ENCODE assay signal across 12 cellular contexts in genomic region chr1:40076895-40077312, GRCh38. TPM values are rescaled to one million over a fixed set of nuclear protein-coding genes. Genes with fewer than 3 reads are reported as not detected.
DNase-seq lines count a peak whose midpoint lies in the region; ATAC-seq and TF ChIP-seq lines count a peak whose summit lies in the region.
"Had no signal": no experiment of that assay in that cellular context is flagged by ENCODE, and none has a peak within 500 bp of the region (broad histone marks: within the 10 kb centered on the region; RNA-seq: fewer than 3 reads in every experiment).

No MANE protein-coding gene starts in this region.

- no peak overlapping the region for H3K4me3 Mint-ChIP-seq in stimulated activated memory B cell treated with anti-CD40 and anti-IgM and Interleukin-4, amounts not matched to agents 10 μg/mL and 1 μg/mL and 100 μg/mL, for 72 hours
- H3K4me3 Mint-ChIP-seq: neural crest cell; stimulated activated naive B cell treated with anti-CD40 and anti-IgM and Interleukin-4, amounts not matched to agents 10 μg/mL and 1 μg/mL and 100 μg/mL, for 72 hours had no signal

- intact Hi-C loops in esophagus muscularis mucosa (cut with DNase I), result no loop called here

- no peak for ATAC-seq in GM21423 (IDR thresholded peaks at IDR 0.05; ENCODE audit: unreplicated experiment)
- ATAC-seq in stimulated activated memory B cell treated with anti-CD40 and anti-IgM and Interleukin-4, amounts not matched to agents 10 μg/mL and 1 μg/mL and 100 μg/mL, for 72 hours, result no peak
- ATAC-seq: activated CD4-positive, CD25-positive, alpha-beta regulatory T cell treated with anti-CD3 and anti-CD28 coated beads, Interleukin-2, amount 50 U/mL, for 24 hours; stimulated activated naive B cell treated with anti-CD40 and anti-IgM and Interleukin-4, amounts not matched to agents 10 μg/mL and 1 μg/mL and 100 μg/mL, for 72 hours had no signal

- no peaks in the 10 kb centered on the region for H4K20me1 ChIP-seq in BLaER1
- H4K20me1 ChIP-seq in osteoblast (ENCODE audit: insufficient read depth, low read length), result peaks cover 3% of the 10 kb centered on the region

- H3K36me3 Mint-ChIP-seq in stimulated activated memory B cell treated with anti-CD40 and anti-IgM and Interleukin-4, amounts not matched to agents 10 μg/mL and 1 μg/mL and 100 μg/mL, for 72 hours, result peaks cover 41% of the 10 kb centered on the region

- H3K9me3 ChIP-seq in BLaER1 (no peaks in the 10 kb centered on the region), esophagus muscularis mucosa (no peaks in the 10 kb centered on the region), osteoblast (ENCODE audit: low read depth, low read length) (no peaks in the 10 kb centered on the region)

- TF ChIP-seq CTCF in esophagus muscularis mucosa (IDR thresholded peaks at IDR 0.05) (no peak), osteoblast (IDR thresholded peaks at IDR 0.05; ENCODE audit: extremely low read depth, low read depth, low read length) (no peak)

- 23% methylated on average over 5 of the region's 5 CpGs for WGBS in esophagus muscularis mucosa

- DNase-seq in NCI-H226 (peak; percentile 79), esophagus muscularis mucosa (ENCODE audit: extremely low spot score) (no peak), osteoblast (ENCODE audit: insufficient read length, low spot score, missing footprints) (peak; percentile 92)
- DNase-seq in central memory CD4-positive, alpha-beta T cell, result no peak
- DNase-seq in activated T-cell treated with anti-CD3 and anti-CD28 coated beads, Interleukin-2, amount 50 U/mL, for 1 hour, result no peak
- DNase-seq: NCI-H69; stimulated activated naive B cell treated with anti-CD40 and anti-IgM and Interleukin-4, amounts not matched to agents 10 μg/mL and 1 μg/mL and 100 μg/mL, for 72 hours had no signal

- H3K9me3 Mint-ChIP-seq in stimulated activated memory B cell treated with anti-CD40 and anti-IgM and Interleukin-4, amounts not matched to agents 10 μg/mL and 1 μg/mL and 100 μg/mL, for 72 hours, result no peaks in the 10 kb centered on the region
- H3K9me3 Mint-ChIP-seq: neural crest cell; stimulated activated naive B cell treated with anti-CD40 and anti-IgM and Interleukin-4, amounts not matched to agents 10 μg/mL and 1 μg/mL and 100 μg/mL, for 72 hours had no signal

- TF ChIP-seq EP300 in esophagus muscularis mucosa (IDR thresholded peaks at IDR 0.05), result no peak

- H3K79me2 ChIP-seq in osteoblast (ENCODE audit: insufficient read depth, low read length), result no peaks in the 10 kb centered on the region

- no peak overlapping the region for H3K27ac Mint-ChIP-seq in stimulated activated memory B cell treated with anti-CD40 and anti-IgM and Interleukin-4, amounts not matched to agents 10 μg/mL and 1 μg/mL and 100 μg/mL, for 72 hours
- H3K27ac Mint-ChIP-seq: stimulated activated naive B cell treated with anti-CD40 and anti-IgM and Interleukin-4, amounts not matched to agents 10 μg/mL and 1 μg/mL and 100 μg/mL, for 72 hours had no signal

- peaks cover 14% of the 10 kb centered on the region for H3K4me1 ChIP-seq in BLaER1
- H3K4me1 ChIP-seq in esophagus muscularis mucosa, result peaks cover 0 to 28% (median 22%) of the 10 kb centered on the region in 4 donors
- H3K4me1 ChIP-seq in osteoblast (ENCODE audit: insufficient read depth, low read length), result peaks cover 16% of the 10 kb centered on the region

- H3K27ac ChIP-seq in BLaER1 (no peak overlapping the region), esophagus muscularis mucosa (replicated peaks in 1 of 4) (peak overlapping the region; percentile 69 to 84 (median 72)), osteoblast (ENCODE audit: low read depth, low read length) (peak overlapping the region; percentile 17)

- H3K4me1 Mint-ChIP-seq in stimulated activated memory B cell treated with anti-CD40 and anti-IgM and Interleukin-4, amounts not matched to agents 10 μg/mL and 1 μg/mL and 100 μg/mL, for 72 hours, result peaks cover 14% of the 10 kb centered on the region
- H3K4me1 Mint-ChIP-seq: neural crest cell had no signal

- peak overlapping the region; percentile 8; the same call in 1 of the 2 replicates for H3K9ac ChIP-seq in BLaER1

- no peak overlapping the region for H3K4me2 ChIP-seq in BLaER1
- peak overlapping the region; percentile 5 for H3K4me2 ChIP-seq in osteoblast (ENCODE audit: insufficient read depth, low read length)

- no peaks in the 10 kb centered on the region for H3K27me3 Mint-ChIP-seq in stimulated activated memory B cell treated with anti-CD40 and anti-IgM and Interleukin-4, amounts not matched to agents 10 μg/mL and 1 μg/mL and 100 μg/mL, for 72 hours
- H3K27me3 Mint-ChIP-seq: stimulated activated naive B cell treated with anti-CD40 and anti-IgM and Interleukin-4, amounts not matched to agents 10 μg/mL and 1 μg/mL and 100 μg/mL, for 72 hours had no signal

- H3K4me3 ChIP-seq in BLaER1, result no peak overlapping the region
- no peak overlapping the region for H3K4me3 ChIP-seq in esophagus muscularis mucosa
- H3K4me3 ChIP-seq in osteoblast (ENCODE audit: insufficient read depth, low read length), result no peak overlapping the region

- no peak overlapping the region for H2AFZ ChIP-seq in osteoblast (ENCODE audit: low read length)

- H3K36me3 ChIP-seq in BLaER1 (peaks cover 96% of the 10 kb centered on the region), esophagus muscularis mucosa (peaks cover 11 to 77% (median 49%) of the 10 kb centered on the region in 4 donors), osteoblast (ENCODE audit: insufficient read depth, low read length) (peaks cover 56% of the 10 kb centered on the region)

- no peaks in the 10 kb centered on the region for H3K27me3 ChIP-seq in BLaER1
- H3K27me3 ChIP-seq in esophagus muscularis mucosa, result no peaks in the 10 kb centered on the region
- no peaks in the 10 kb centered on the region for H3K27me3 ChIP-seq in osteoblast (ENCODE audit: insufficient read depth, low read length)

- TF ChIP-seq POLR2A in esophagus muscularis mucosa (IDR thresholded peaks at IDR 0.05; ENCODE audit: low read depth), result no peak

RNA-seq across cellular contexts. Expression of gene PPT1, which starts 20.1 kb away (rescaled TPM):
- total RNA-seq in esophagus muscularis mucosa, result 10 to 100 TPM; 44.1 to 75.2 (median 50.0) TPM
- 40.9 and 43.3 TPM in 2 replicates for total RNA-seq in osteoblast

RNA-seq across cellular contexts. Expression of gene CAP1, which starts 36.4 kb away (rescaled TPM):
- total RNA-seq in esophagus muscularis mucosa (100 to 1,000 TPM; 412 to 468 (median 442) TPM), osteoblast (384 and 390 TPM in 2 replicates)

Comparison
In these comparisons a context has a peak if more than half of its experiments do, and no peak if none do; other contexts are left out.
1. DNase-seq: peak in NCI-H226 (single experiment) and osteoblast (single experiment); none in esophagus muscularis mucosa (single experiment), central memory CD4-positive, alpha-beta T cell (single experiment) and activated T-cell treated with anti-CD3 and anti-CD28 coated beads, Interleukin-2, amount 50 U/mL, for 1 hour (single experiment).